12 cellular contexts compared by ENCODE assay signal in the genomic region with DNA sequence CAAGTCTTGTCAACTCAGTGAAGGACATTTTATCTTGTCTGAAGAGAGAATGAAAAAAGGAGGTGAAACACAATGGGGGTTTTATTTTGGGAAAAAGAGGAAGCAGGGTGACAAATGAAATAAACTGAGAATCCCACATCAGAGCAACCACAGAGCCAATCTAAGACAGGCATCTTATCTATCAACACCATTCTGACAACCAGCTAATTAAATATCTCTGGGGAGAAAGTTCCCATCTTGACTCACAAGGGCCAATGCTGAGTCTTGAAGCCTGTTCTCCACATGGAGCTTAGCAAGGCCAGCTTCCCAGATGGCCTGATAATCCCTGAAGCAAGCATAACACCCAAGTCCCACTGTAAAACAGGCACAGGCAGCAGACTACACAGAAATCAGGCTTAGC. TPM values are rescaled to one million over a fixed set of nuclear protein-coding genes. Genes with fewer than 3 reads are reported as not detected.
DNase-seq lines count a peak whose midpoint lies in the region; ATAC-seq, FAIRE-seq and TF ChIP-seq lines count a peak whose summit lies in the region.
"Had no signal": no experiment of that assay in that cellular context is flagged by ENCODE, and none has a peak within 500 bp of the region (broad histone marks: within the 10 kb centered on the region; RNA-seq: fewer than 3 reads in every experiment).

No MANE protein-coding gene starts in this region.

- H3K9me3 ChIP-seq in heart left ventricle (peaks cover 0 to 4% (median 0%) of the 10 kb centered on the region in 12 donors), subcutaneous abdominal adipose tissue (ENCODE audit: control insufficient read depth in 5 of 5, low read length in 5 of 5) (no peaks in the 10 kb centered on the region)

- DNase-seq in heart left ventricle: no peak
- DNase-seq in Right ventricle myocardium inferior (ENCODE audit: missing footprints): no peak
- DNase-seq in NCI-H69 (lab: John Stamatoyannopoulos, UW): peak; percentile 71
- DNase-seq in bronchial epithelial cell (ENCODE audit: low read depth): peak; percentile 5
- DNase-seq in A172 (ENCODE audit: low spot score): no peak
- no peak for DNase-seq in activated effector memory CD4-positive, alpha-beta T cell treated with Interleukin-2 at 50 U/mL for 16 hours
- DNase-seq: ACHN; activated naive CD8-positive, alpha-beta T cell treated with anti-CD3 and anti-CD28 coated beads, Interleukin-2, amount 10 ng/mL, durations not matched to agents 7 days and 5 days; GDM1; T-helper 2 cell had no signal

- peak overlapping the region in 8 of 12 donors; percentile 1 to 87 (median 37) for H3K27ac ChIP-seq in heart left ventricle
- H3K27ac ChIP-seq in subcutaneous abdominal adipose tissue (ENCODE audit: low read depth, low read length): peak overlapping the region; percentile 8

- no peaks in the 10 kb centered on the region for H3K27me3 ChIP-seq in heart left ventricle
- H3K27me3 ChIP-seq in bronchial epithelial cell (ENCODE audit: control insufficient read depth, insufficient read depth, low read length): no peaks in the 10 kb centered on the region
- no peaks in the 10 kb centered on the region for H3K27me3 ChIP-seq in subcutaneous abdominal adipose tissue (ENCODE audit: control insufficient read depth in 5 of 5, insufficient read depth in 4 of 5, low read length in 5 of 5)

- no peak for TF ChIP-seq POLR2A in heart left ventricle (IDR thresholded peaks at IDR 0.05)

- TF ChIP-seq CTCF in heart left ventricle (IDR thresholded peaks at IDR 0.05) (no peak), bronchial epithelial cell (IDR thresholded peaks at IDR 0.05; ENCODE audit: insufficient read depth, low read length, severe bottlenecking) (no peak)

- no peak for ATAC-seq in heart left ventricle
- no peak for ATAC-seq in Right ventricle myocardium inferior
- no peak for ATAC-seq in HG03025 (IDR thresholded peaks at IDR 0.05; ENCODE audit: low FRiP score, unreplicated experiment)

- no peaks in the 10 kb centered on the region for H3K36me3 ChIP-seq in heart left ventricle
- no peaks in the 10 kb centered on the region for H3K36me3 ChIP-seq in bronchial epithelial cell (ENCODE audit: control insufficient read depth, insufficient read depth, low read length)
- no peaks in the 10 kb centered on the region for H3K36me3 ChIP-seq in subcutaneous abdominal adipose tissue (ENCODE audit: control insufficient read depth in 5 of 5, insufficient read depth in 5 of 5, low read length in 5 of 5)

- intact Hi-C loops in heart left ventricle (cut with DNase I): no loop called here
- intact Hi-C loops in Right ventricle myocardium inferior (cut with DNase I): no loop called here

- H3K4me1 ChIP-seq in heart left ventricle (peaks cover 0 to 55% (median 23%) of the 10 kb centered on the region in 12 donors), subcutaneous abdominal adipose tissue (ENCODE audit: control insufficient read depth in 5 of 5, insufficient read depth in 5 of 5, low read length in 5 of 5) (peaks cover 10 to 46% (median 30%) of the 10 kb centered on the region in 5 donors)

- H3K4me3 ChIP-seq in heart left ventricle (no peak overlapping the region), bronchial epithelial cell (ENCODE audit: low read depth, low read length) (no peak overlapping the region), subcutaneous abdominal adipose tissue (ENCODE audit: low read depth in 1 of 5, low read length in 5 of 5) (no peak overlapping the region)

- no peak for FAIRE-seq in bronchial epithelial cell (lab: Jason Lieb, UNC)

- H3K9ac ChIP-seq in subcutaneous abdominal adipose tissue (ENCODE audit: low read length in 5 of 5): no peak overlapping the region

RNA-seq across cellular contexts. Expression of a gene that starts 30.4 kb away (rescaled TPM):
- total RNA-seq in heart left ventricle: 10 to 100 TPM; 13.7 to 54.7 (median 25.0) TPM
- polyA plus RNA-seq in heart left ventricle: 10 to 100 TPM in 1 of 2 donors, 1 to 10 TPM in 1; 7.9 to 20.6 TPM
- 22.1 TPM for total RNA-seq in Right ventricle myocardium inferior
- 1.6 and 3.7 TPM in 2 replicates for total RNA-seq in bronchial epithelial cell
- 308 and 485 TPM in 2 replicates for total RNA-seq in A172 (2014; rRNA removed; shearing (Covaris generic))
- total RNA-seq: activated naive CD8-positive, alpha-beta T cell treated with anti-CD3 and anti-CD28 coated beads, Interleukin-2, amount 10 ng/mL, durations not matched to agents 7 days and 5 days had no signal

Comparison
In these comparisons a context has a peak if more than half of its experiments do, and no peak if none do; other contexts are left out.
1. DNase-seq: peak in NCI-H69 (single experiment) and bronchial epithelial cell (single experiment); none in heart left ventricle (0 of 5), Right ventricle myocardium inferior (single experiment), A172 (single experiment) and activated effector memory CD4-positive, alpha-beta T cell treated with Interleukin-2 at 50 U/mL for 16 hours (single experiment).